20 cellular contexts compared by ENCODE assay signal in genomic region chr2:7027436-7027835, GRCh38.
DNase-seq lines count a peak whose midpoint lies in the region; ATAC-seq and TF ChIP-seq lines count a peak whose summit lies in the region.
"Had no signal": no experiment of that assay in that cellular context is flagged by ENCODE, and none has a peak within 500 bp of the region (broad histone marks: within the 10 kb centered on the region; RNA-seq: fewer than 3 reads in every experiment).

No MANE protein-coding gene starts in this region.

- peak overlapping the region; percentile 32 for H3K27ac Mint-ChIP-seq in neural crest cell (ENCODE audit: unreplicated experiment)

- no peaks in the 10 kb centered on the region for H3K27me3 Mint-ChIP-seq in neural crest cell (ENCODE audit: low read depth)

- no peaks in the 10 kb centered on the region for H3K27me3 ChIP-seq in left ventricle myocardium inferior (ENCODE audit: low read depth)
- no peaks in the 10 kb centered on the region for H3K27me3 ChIP-seq in right atrium auricular region
- no peaks in the 10 kb centered on the region for H3K27me3 ChIP-seq in dorsolateral prefrontal cortex
- no peaks in the 10 kb centered on the region for H3K27me3 ChIP-seq in uterus
- no peaks in the 10 kb centered on the region for H3K27me3 ChIP-seq in body of pancreas
- H3K27me3 ChIP-seq: cardiac muscle cell, Peyer's patch, SJSA1, suprapubic skin had no signal

- peak overlapping the region; percentile 61 for H3K4me3 Mint-ChIP-seq in neural crest cell

- no peak overlapping the region for H3K4me3 ChIP-seq in left ventricle myocardium inferior
- H3K4me3 ChIP-seq in right atrium auricular region: no peak overlapping the region
- no peak overlapping the region for H3K4me3 ChIP-seq in dorsolateral prefrontal cortex
- no peak overlapping the region for H3K4me3 ChIP-seq in uterus
- no peak overlapping the region for H3K4me3 ChIP-seq in body of pancreas
- H3K4me3 ChIP-seq: cardiac muscle cell, Peyer's patch, SJSA1, suprapubic skin had no signal

- no peak for ATAC-seq in body of pancreas

- TF ChIP-seq CTCF in left ventricle myocardium inferior (IDR thresholded peaks at IDR 0.05; ENCODE audit: borderline replicate concordance): no peak
- TF ChIP-seq CTCF in right atrium auricular region (IDR thresholded peaks at IDR 0.05): no peak
- TF ChIP-seq CTCF in dorsolateral prefrontal cortex (IDR thresholded peaks at IDR 0.05 in 54 of 56, conservative IDR thresholded peaks at IDR 0.05 in 2 of 56; ENCODE audit: low read depth in 1 of 56, partially characterized antibody in 56 of 56): no peak
- no peak for TF ChIP-seq CTCF in neural crest cell (conservative IDR thresholded peaks at IDR 0.05)
- no peak for TF ChIP-seq CTCF in uterus (IDR thresholded peaks at IDR 0.05)
- no peak for TF ChIP-seq CTCF in body of pancreas (IDR thresholded peaks at IDR 0.05)

- H3K36me3 ChIP-seq in left ventricle myocardium inferior (peaks cover 37% of the 10 kb centered on the region), right atrium auricular region (no peaks in the 10 kb centered on the region), uterus (no peaks in the 10 kb centered on the region), body of pancreas (replicated peaks in 1 of 2; ENCODE audit: insufficient read depth in 1 of 2, low read depth in 2 of 2) (peaks cover 0 to 1% of the 10 kb centered on the region in 2 donors)
- H3K36me3 ChIP-seq: cardiac muscle cell, SJSA1 had no signal

- DNase-seq in left ventricle myocardium inferior: no peak
- no peak for DNase-seq in right atrium auricular region (ENCODE audit: low spot score)
- peak in 1 of 10 donors; percentile 23 for DNase-seq in dorsolateral prefrontal cortex
- no peak for DNase-seq in neural crest cell (ENCODE audit: low read depth, low spot score)
- DNase-seq in uterus: no peak
- no peak for DNase-seq in body of pancreas
- DNase-seq in epidermal melanocyte (ENCODE audit: insufficient read length, low spot score): no peak
- DNase-seq in dedifferentiated amniotic fluid mesenchymal stem cell (ENCODE audit: extremely low spot score): no peak
- DNase-seq: cortex of kidney; DMS 273 treated with DMSO at 0.1 percent for 48 hours; H7; hippocampal formation; Peyer's patch; right cardiac atrium; stimulated activated CD4-positive, alpha-beta T cell treated with anti-CD3 and anti-CD28 coated beads, Interleukin-15, amount 100 ng/mL, for 24 hours; stimulated activated CD8-positive, alpha-beta memory T cell treated with anti-CD3 and anti-CD28 coated beads, Interleukin-4, amount 100 ng/mL, for 48 hours had no signal

- no peak for TF ChIP-seq POLR2A in uterus (IDR thresholded peaks at IDR 0.05)
- TF ChIP-seq POLR2A in body of pancreas (IDR thresholded peaks at IDR 0.05): no peak

- no peaks in the 10 kb centered on the region for H3K9me3 Mint-ChIP-seq in neural crest cell

- H3K9me3 ChIP-seq in left ventricle myocardium inferior (replicated peaks): no peaks in the 10 kb centered on the region
- no peaks in the 10 kb centered on the region for H3K9me3 ChIP-seq in right atrium auricular region
- H3K9me3 ChIP-seq in uterus: no peaks in the 10 kb centered on the region
- H3K9me3 ChIP-seq in body of pancreas: no peaks in the 10 kb centered on the region
- H3K9me3 ChIP-seq: Peyer's patch, SJSA1, suprapubic skin had no signal

- peaks cover 52% of the 10 kb centered on the region for H3K4me1 Mint-ChIP-seq in neural crest cell

- WGBS in body of pancreas, 2 donors: 84 to 95% methylated on average over 3 of the region's 3 CpGs

- H3K27ac ChIP-seq in left ventricle myocardium inferior (replicated peaks) (peak overlapping the region; percentile 86), right atrium auricular region (peak overlapping the region in 1 of 2 donors; percentile 28), dorsolateral prefrontal cortex (peak overlapping the region in 53 of 59 donors; percentile 1 to 98 (median 71)), uterus (peak overlapping the region; percentile 72 to 80), body of pancreas (peak overlapping the region in 1 of 4 donors; percentile 82)
- H3K27ac ChIP-seq: cardiac muscle cell, SJSA1, suprapubic skin, VCaP had no signal

- intact Hi-C loops in left ventricle myocardium inferior (cut with micrococcal nuclease) (loop anchor here (5.0 kb wide), 1 partner anchor 110 kb away; the partner anchor contains the start of gene RNF144A), dorsolateral prefrontal cortex (cut with DNase I) (no loop called here), uterus (cut with DNase I; ENCODE audit: low total_unique reads) (no loop called here), body of pancreas (cut with DNase I) (loop anchor here (10.0 kb wide), 1 partner anchor 53 kb away; no protein-coding TSS in a partner anchor)

- H3K4me1 ChIP-seq in left ventricle myocardium inferior: peaks cover 74% of the 10 kb centered on the region
- H3K4me1 ChIP-seq in right atrium auricular region: peaks cover 0 to 44% of the 10 kb centered on the region in 2 donors
- peaks cover 0 to 4% of the 10 kb centered on the region in 2 donors for H3K4me1 ChIP-seq in uterus
- peaks cover 68% of the 10 kb centered on the region for H3K4me1 ChIP-seq in body of pancreas
- H3K4me1 ChIP-seq: SJSA1, suprapubic skin had no signal

- H3K36me3 Mint-ChIP-seq in neural crest cell (ENCODE audit: low read depth): peaks cover 29% of the 10 kb centered on the region

Comparison
In these comparisons a context has a peak if more than half of its experiments do, and no peak if none do; other contexts are left out.
1. intact Hi-C loops: an anchor here in left ventricle myocardium inferior (5.0 kb wide) and body of pancreas (10.0 kb wide); none called in dorsolateral prefrontal cortex and uterus.